ENCODE assay signal across 29 cellular contexts in genomic region chr3:43684944-43685343, GRCh38. TPM values are rescaled to one million over a fixed set of nuclear protein-coding genes. Genes with fewer than 3 reads are reported as not detected.
A peak's percentile ranks its signal among the peaks of the same experiment; 100 is the strongest.
DNase-seq lines count a peak whose midpoint lies in the region; ATAC-seq, FAIRE-seq and TF ChIP-seq lines count a peak whose summit lies in the region.
"Had no signal": no experiment of that assay in that cellular context is flagged by ENCODE, and none has a peak within 500 bp of the region (broad histone marks: within the 10 kb centered on the region; RNA-seq: fewer than 3 reads in every experiment).

No MANE protein-coding gene starts in this region.

- FAIRE-seq in K562 (lab: Jason Lieb, UNC), result no peak
- FAIRE-seq: A204.1, A549, D721Med had no signal

- WGBS in K562 (ENCODE audit: insufficient coverage, low coverage, missing lambda C conversion rate), result 93% methylated on average over 3 of the region's 3 CpGs

- intact Hi-C loops in K562 (cut with micrococcal nuclease), result no loop called here
- intact Hi-C loops in posterior vena cava (cut with DNase I), result no loop called here

- no peaks in the 10 kb centered on the region for H3K27me3 ChIP-seq in K562 (ENCODE audit: control insufficient read depth in 2 of 2, insufficient read depth in 2 of 2, low read length in 2 of 2)
- H3K27me3 ChIP-seq: BE2C; BLaER1; BLaER1 treated with 17β-estradiol and CSF1 and Interleukin-3, amounts not matched to agents 10 nM and 100 nM had no signal

- H3K36me3 ChIP-seq in K562 (ENCODE audit: control insufficient read depth, insufficient read depth, low read length), result peaks cover 5% of the 10 kb centered on the region; the same call in 2 of the 3 replicates
- H3K36me3 ChIP-seq: BE2C; BLaER1; BLaER1 treated with 17β-estradiol and CSF1 and Interleukin-3, amounts not matched to agents 10 nM and 100 nM had no signal

- H3K27ac ChIP-seq in K562 (ENCODE audit: extremely low read depth, low read depth, low read length), result no peak overlapping the region
- H3K27ac ChIP-seq: 22Rv1; A549; BLaER1; BLaER1 treated with 17β-estradiol and CSF1 and Interleukin-3, amounts not matched to agents 10 nM and 100 nM; C4-2B had no signal

- no peaks in the 10 kb centered on the region for H4K20me1 ChIP-seq in K562 (replicated peaks; ENCODE audit: control insufficient read depth, insufficient read depth, low read length)
- H4K20me1 ChIP-seq: BLaER1; BLaER1 treated with 17β-estradiol and CSF1 and Interleukin-3, amounts not matched to agents 10 nM and 100 nM had no signal

- CTCF ChIA-PET in K562 (lab: Yijun Ruan, JAX; ENCODE audit: low intra/inter-chr PET ratio), result no interaction called here

- no peak for TF ChIP-seq CTCF in K562 (IDR thresholded peaks at IDR 0.05 in 2 of 3, conservative IDR thresholded peaks at IDR 0.05 in 1 of 3; ENCODE audit: insufficient read depth in 2 of 3, low read depth in 1 of 3, low read length in 3 of 3)

- DNase-seq in K562 (ENCODE audit: extremely low read depth in 1 of 4, low spot score in 3 of 4) (no peak), posterior vena cava (ENCODE audit: low spot score) (no peak)
- DNase-seq: 8988T; ACHN; AML-193; BE2C; C1 segment of cervical spinal cord; Caco-2; Calu3; CD4-positive, alpha-beta memory T cell; CD4-positive, alpha-beta T cell; CD4-positive, CD25-positive, alpha-beta regulatory T cell; CD8-positive, alpha-beta memory T cell; CD8-positive, alpha-beta T cell; COR-L47; DMS 273 treated with DMSO at 0.1 percent for 48 hours; DMS153; DMS53; DMS79; DMS79 treated with DMSO at 0.1 percent for 48 hours; DND-41; EL had no signal

- H3K9me1 ChIP-seq in K562 (ENCODE audit: control insufficient read depth, insufficient read depth, low read length), result no peaks in the 10 kb centered on the region

- no peak for TF ChIP-seq EP300 in K562 (IDR thresholded peaks at IDR 0.05; ENCODE audit: low read length)

- TF ChIP-seq RAD21 in K562 (CRISPR knock-in tag; conservative IDR thresholded peaks at IDR 0.05 in 1 of 2, IDR thresholded peaks at IDR 0.05 in 1 of 2), result no peak

- H3K9ac ChIP-seq in K562 (ENCODE audit: insufficient read depth in 1 of 2, low read depth in 2 of 2, low read length in 2 of 2), result no peak overlapping the region
- H3K9ac ChIP-seq: BLaER1; BLaER1 treated with 17β-estradiol and CSF1 and Interleukin-3, amounts not matched to agents 10 nM and 100 nM had no signal

- BruUV-seq in K562 (replicated peaks; lab: Mats Ljungman, UMichigan), result no TSS peak

- H3K4me3 ChIP-seq in K562, result no peak overlapping the region
- H3K4me3 ChIP-seq: A549; BLaER1; BLaER1 treated with 17β-estradiol and CSF1 and Interleukin-3, amounts not matched to agents 10 nM and 100 nM had no signal

- peaks cover 2% of the 10 kb centered on the region for H3K9me3 ChIP-seq in K562 (replicated peaks; ENCODE audit: control insufficient read depth, insufficient read depth, low read depth, low read length)
- H3K9me3 ChIP-seq: A549; BE2C; BLaER1; BLaER1 treated with 17β-estradiol and CSF1 and Interleukin-3, amounts not matched to agents 10 nM and 100 nM; Caco-2 had no signal

- no peak overlapping the region for H3K4me2 ChIP-seq in K562 (ENCODE audit: insufficient read depth, low read length)
- H3K4me2 ChIP-seq: A549; BLaER1; BLaER1 treated with 17β-estradiol and CSF1 and Interleukin-3, amounts not matched to agents 10 nM and 100 nM had no signal

- H2AFZ ChIP-seq in K562 (ENCODE audit: low read depth, low read length), result no peak overlapping the region

- H3K79me2 ChIP-seq in K562 (ENCODE audit: control insufficient read depth, insufficient read depth, low read length), result peaks cover 29% of the 10 kb centered on the region

- POLR2A ChIA-PET in K562 (lab: Yijun Ruan, JAX), result interaction anchor here (1.3 kb wide), 1 partner anchor 14 kb away, joined by 3 read pairs; no protein-coding TSS in a partner anchor

- H3K4me1 ChIP-seq in K562 (replicated peaks in 1 of 2; ENCODE audit: control insufficient read depth in 2 of 2, insufficient read depth in 2 of 2, low read length in 2 of 2), result peaks cover 27 to 40% of the 10 kb centered on the region in 2 experiments
- H3K4me1 ChIP-seq: A549, BE2C had no signal

- ATAC-seq in K562, result no peak
- ATAC-seq: A549; CD8-positive, alpha-beta T cell had no signal

- in situ Hi-C loops in K562 (cut with MboI), result no loop called here

- TF ChIP-seq POLR2A in K562 (conservative IDR thresholded peaks at IDR 0.05), result no peak

TF ChIP-seq in K562, 482 proteins besides CTCF, POLR2A, EP300 and RAD21 (continues in another document):
- TF ChIP-seq MBD1 (CRISPR knock-in tag; IDR thresholded peaks at IDR 0.05) (0 out of 2 replicates have a peak, but pooled peaks have one; percentile 24), CREBBP (IDR thresholded peaks at IDR 0.05; ENCODE audit: low read depth, low read length) (no peak), RREB1 (CRISPR knock-in tag; IDR thresholded peaks at IDR 0.05) (no peak), BCL6 (CRISPR knock-in tag; IDR thresholded peaks at IDR 0.05) (no peak), KLF16 (IDR thresholded peaks at IDR 0.05) (no peak), CEBPB (tag; IDR thresholded peaks at IDR 0.05) (no peak)

RNA-seq across cellular contexts. Expression of gene ABHD5, which starts 5.8 kb away (rescaled TPM):
- 63.4 and 187 TPM in 2 replicates for total RNA-seq in K562 (2011; cell fraction: chromatin; rRNA removed; ENCODE audit: low replicate concordance)
- total RNA-seq in K562 (2011; cell fraction: nucleolus; rRNA removed), result 28.0 and 52.1 TPM in 2 replicates
- 79.9 and 117 TPM in 2 replicates for total RNA-seq in K562 (2011; cell fraction: nucleoplasm; rRNA removed)
- total RNA-seq in K562 (2014; rRNA removed) (27.8 and 33.4 TPM in 2 replicates), K562 (2014; rRNA removed; fragmentation: Illumina TruSeq; extraction: Trizol) (58.9 and 61.4 TPM in 2 replicates), K562 (2015; rRNA removed; fragmentation: Illumina TruSeq; extraction: Trizol) (49.1 and 50.4 TPM in 2 replicates), K562 (2021) (39.9 and 40.7 TPM in 2 replicates), posterior vena cava (10 to 100 TPM; 19.8 to 32.9 TPM)
- polyA plus RNA-seq in K562 (2011; rRNA removed) (53.9 and 58.8 TPM in 2 replicates), K562 (2014; fragmentation: Illumina TruSeq; extraction: Trizol) (55.0 and 61.7 TPM in 2 replicates), K562 (2014; fragmentation: Nextera tagmentation; extraction: Ambion mirVana) (10 to 100 TPM; 31.9 to 35.0 TPM), K562 (2014; rRNA removed) (37.5 and 38.1 TPM in 2 replicates)
- 23.6 and 36.2 TPM in 2 replicates for polyA plus RNA-seq in K562 (2011; cell fraction: cytosol; rRNA removed)
- 34.3 and 51.7 TPM in 2 replicates for polyA plus RNA-seq in K562 (2011; cell fraction: nucleus; rRNA removed)
- 33.9 and 40.6 TPM in 2 replicates for polyA plus RNA-seq in K562 (2012)
- 62.2 and 80.3 TPM in 2 replicates for polyA minus RNA-seq in K562 (2011; rRNA and poly(A)+ RNA removed)
- 18.8 and 25.4 TPM in 2 replicates for polyA minus RNA-seq in K562 (2011; cell fraction: cytosol; rRNA and poly(A)+ RNA removed)
- polyA minus RNA-seq in K562 (2011; cell fraction: nucleus; rRNA and poly(A)+ RNA removed), result 36.4 and 64.4 TPM in 2 replicates
